Comparison of ENCODE assay signal across 7 cellular contexts in genomic region chrX:40097101-40097491, GRCh38. TPM values are rescaled to one million over a fixed set of nuclear protein-coding genes. Genes with fewer than 3 reads are reported as not detected.
DNase-seq lines count a peak whose midpoint lies in the region; ATAC-seq and TF ChIP-seq lines count a peak whose summit lies in the region.

No MANE protein-coding gene starts in this region.

- H2AFZ ChIP-seq in H9 (ENCODE audit: low read length), result no peak overlapping the region

- peaks cover 32% of the 10 kb centered on the region; the same call in 1 of the 2 replicates for H3K27me3 ChIP-seq in H9 (ENCODE audit: insufficient read depth, low read length)

- H3K36me3 Mint-ChIP-seq in H9 (ENCODE audit: insufficient read depth in 1 of 3, low read depth in 3 of 3), result peaks cover 0 to 9% (median 8%) of the 10 kb centered on the region in 3 experiments; a peak in 5 of 7 replicates

- peaks cover 12% of the 10 kb centered on the region; the same call in 1 of the 2 replicates for H3K4me1 ChIP-seq in H9 (ENCODE audit: insufficient read depth, low read length)

- H3K27ac ChIP-seq in H9 (ENCODE audit: insufficient read length, low read depth, low read length), result no peak overlapping the region

- no peak overlapping the region for H3K56ac ChIP-seq in H9 (ENCODE audit: insufficient read length, low read depth, low read length)

- H3K4me2 ChIP-seq in H9 (ENCODE audit: insufficient read depth, insufficient read length, low read length), result peak overlapping the region; percentile 74

- no peak for DNase-seq in H9
- peak; percentile 26 for DNase-seq in SW480 (ENCODE audit: low spot score)
- DNase-seq in fibroblast of mammary gland (ENCODE audit: low read depth), result no peak
- DNase-seq in skeletal muscle cell (ENCODE audit: low read depth), result no peak
- no peak for DNase-seq in NCI-H1436 treated with DMSO at 0.1 percent for 48 hours (lab: John Stamatoyannopoulos, UW)
- no peak for DNase-seq in HEK293T (ENCODE audit: extremely low spot score)

- no peak overlapping the region for H3K4ac ChIP-seq in H9 (ENCODE audit: low read depth, low read length)

- H4K20me1 ChIP-seq in H9 (ENCODE audit: control insufficient read depth, insufficient read depth, insufficient read length), result no peaks in the 10 kb centered on the region

- H4K5ac ChIP-seq in H9 (ENCODE audit: insufficient read length, low read depth, low read length), result no peak overlapping the region

- H3K79me1 ChIP-seq in H9 (ENCODE audit: insufficient read depth, low read depth, low read length, poor library complexity, severe bottlenecking), result no peaks in the 10 kb centered on the region

- no peak overlapping the region for H2BK12ac ChIP-seq in H9 (ENCODE audit: insufficient read length, low read depth, low read length)

- H3T11ph ChIP-seq in H9 (ENCODE audit: low read length), result no peak overlapping the region

- H4K91ac ChIP-seq in H9 (ENCODE audit: insufficient read length, low read depth, low read length), result no peak overlapping the region

- H3K27me3 Mint-ChIP-seq in H9 (ENCODE audit: low read depth), result peaks cover 38% of the 10 kb centered on the region

- no peak overlapping the region for H2BK15ac ChIP-seq in H9 (ENCODE audit: low read depth, low read length)

- TF ChIP-seq CTCF in H9 (conservative IDR thresholded peaks at IDR 0.05) (no peak), fibroblast of mammary gland (conservative IDR thresholded peaks at IDR 0.05; ENCODE audit: control insufficient read depth, insufficient read depth, low read depth, low read length) (no peak)

- H3K23me2 ChIP-seq in H9 (ENCODE audit: insufficient read length, low read depth, low read length, poor library complexity, severe bottlenecking), result peaks cover 34% of the 10 kb centered on the region

- peak overlapping the region; percentile 80 to 86 for H3K4me3 Mint-ChIP-seq in H9

- peaks cover 17% of the 10 kb centered on the region for H3K79me2 ChIP-seq in H9 (ENCODE audit: insufficient read depth, low read length)

- no peak overlapping the region for H2AK5ac ChIP-seq in H9 (ENCODE audit: insufficient read length, low read length)

- H2BK120ac ChIP-seq in H9 (ENCODE audit: low read depth, low read length, poor library complexity, severe bottlenecking), result no peak overlapping the region

- no peak overlapping the region for H4K8ac ChIP-seq in H9 (replicated peaks; ENCODE audit: insufficient read length, low read depth, low read length)

- ATAC-seq in HG02678 (IDR thresholded peaks at IDR 0.05; ENCODE audit: unreplicated experiment), result no peak

- no peak overlapping the region for H2BK20ac ChIP-seq in H9 (ENCODE audit: low read depth, low read length, poor library complexity, severe bottlenecking)

- POLR2A ChIA-PET in HEK293T (lab: Yijun Ruan, JAX), result interaction anchor here (0.6 to 3.8 kb wide), 13 partner anchors 8 to 1293 kb away, joined by 3 to 34 read pairs (median 4); no protein-coding TSS in a partner anchor

- H3K9me3 ChIP-seq in H9 (ENCODE audit: control insufficient read depth, low read depth, low read length), result no peaks in the 10 kb centered on the region

- H3K9ac ChIP-seq in H9 (ENCODE audit: extremely low read depth, insufficient read length, low read length), result no peak overlapping the region

- no peak overlapping the region for H3K27ac Mint-ChIP-seq in H9

- H3K4me3 ChIP-seq in fibroblast of mammary gland (ENCODE audit: control insufficient read depth, low read depth, low read length) (peak overlapping the region; percentile 52), skeletal muscle cell (ENCODE audit: low read depth, low read length) (peak overlapping the region; percentile 59)

- no CpG with 5 or more reads among the region's 45 CpGs for WGBS in H9 (ENCODE audit: extremely low coverage, insufficient read length, low lambda C conversion rate)

- H2BK5ac ChIP-seq in H9 (ENCODE audit: insufficient read length, low read length), result no peak overlapping the region

- no peak overlapping the region for H3K18ac ChIP-seq in H9 (ENCODE audit: insufficient read length, low read depth, low read length)

- CTCF ChIA-PET in HEK293T (lab: Yijun Ruan, JAX), result no interaction called here

- no peak overlapping the region for H3K23ac ChIP-seq in H9 (ENCODE audit: insufficient read length, low read depth, low read length)

- no peak overlapping the region for H3K14ac ChIP-seq in H9 (ENCODE audit: insufficient read depth, low read length)

- H3K4me1 Mint-ChIP-seq in H9, result peaks cover 30 to 41% of the 10 kb centered on the region in 2 experiments

- peaks cover 46% of the 10 kb centered on the region in 2 experiments for H3K9me3 Mint-ChIP-seq in H9

TF ChIP-seq in HEK293T, 16 proteins besides CTCF, POLR2A, EP300 and RAD21:
- TF ChIP-seq ARNT (IDR thresholded peaks at IDR 0.05), result no peak
- TF ChIP-seq FOXM1 (IDR thresholded peaks at IDR 0.05; ENCODE audit: borderline replicate concordance), result no peak
- TF ChIP-seq BHLHE40 (IDR thresholded peaks at IDR 0.05; ENCODE audit: borderline replicate concordance), result no peak
- TF ChIP-seq CTBP1 (IDR thresholded peaks at IDR 0.05; ENCODE audit: borderline replicate concordance), result no peak
- no peak for TF ChIP-seq HDGF (IDR thresholded peaks at IDR 0.05; ENCODE audit: borderline replicate concordance)
- no peak for TF ChIP-seq ZNF384 (IDR thresholded peaks at IDR 0.05)
- TF ChIP-seq FOXA1 (IDR thresholded peaks at IDR 0.05), result no peak
- no peak for TF ChIP-seq L3MBTL2 (conservative IDR thresholded peaks at IDR 0.05)
- TF ChIP-seq FOXK2 (IDR thresholded peaks at IDR 0.05), result no peak
- no peak for TF ChIP-seq SP1 (IDR thresholded peaks at IDR 0.05)
- TF ChIP-seq ELF4 (IDR thresholded peaks at IDR 0.05), result no peak
- no peak for TF ChIP-seq NFRKB (IDR thresholded peaks at IDR 0.05)
- no peak for TF ChIP-seq TARDBP (IDR thresholded peaks at IDR 0.05)

RNA-seq across cellular contexts. Expression of gene BCOR, which starts 0.7 kb away (rescaled TPM):
- 126 and 134 TPM in 2 replicates for total RNA-seq in H9 (2021)
